In genomic region chr12:132487311-132487741, GRCh38 we compare ENCODE assay signal across 12 cellular contexts. TPM values are rescaled to one million over a fixed set of nuclear protein-coding genes. Genes with fewer than 3 reads are reported as not detected.
DNase-seq lines count a peak whose midpoint lies in the region; ATAC-seq and TF ChIP-seq lines count a peak whose summit lies in the region.
"Had no signal": no experiment of that assay in that cellular context is flagged by ENCODE, and none has a peak within 500 bp of the region (broad histone marks: within the 10 kb centered on the region; RNA-seq: fewer than 3 reads in every experiment).

No MANE protein-coding gene starts in this region.

- POLR2A ChIA-PET in activated CD4-positive, alpha-beta T cell treated with anti-CD3 and anti-CD28 coated beads, Interleukin-2, amount 10 ng/mL, durations not matched to agents 7 days and 5 days (lab: Charles Lee): no interaction called here

- H3K27ac Mint-ChIP-seq in activated CD4-positive, alpha-beta T cell treated with anti-CD3 and anti-CD28 coated beads, Interleukin-2, amount 10 ng/mL, durations not matched to agents 7 days and 5 days: peak overlapping the region; percentile 98
- peak overlapping the region; percentile 78 for H3K27ac Mint-ChIP-seq in activated T-helper 17 cell treated with anti-CD3 and anti-CD28 coated beads, Interleukin-2, amount 50 U/mL, for 72 hours
- no peak overlapping the region for H3K27ac Mint-ChIP-seq in nephron

- peaks cover 43% of the 10 kb centered on the region for H3K4me1 Mint-ChIP-seq in activated CD4-positive, alpha-beta T cell treated with anti-CD3 and anti-CD28 coated beads, Interleukin-2, amount 10 ng/mL, durations not matched to agents 7 days and 5 days
- peaks cover 4% of the 10 kb centered on the region for H3K4me1 Mint-ChIP-seq in activated T-helper 17 cell treated with anti-CD3 and anti-CD28 coated beads, Interleukin-2, amount 50 U/mL, for 72 hours
- H3K4me1 Mint-ChIP-seq in nephron: peaks cover 12% of the 10 kb centered on the region

- H3K27me3 Mint-ChIP-seq in activated CD4-positive, alpha-beta T cell treated with anti-CD3 and anti-CD28 coated beads, Interleukin-2, amount 10 ng/mL, durations not matched to agents 7 days and 5 days: peaks cover 2% of the 10 kb centered on the region
- H3K27me3 Mint-ChIP-seq in activated T-helper 17 cell treated with anti-CD3 and anti-CD28 coated beads, Interleukin-2, amount 50 U/mL, for 72 hours: no peaks in the 10 kb centered on the region
- peaks cover 25% of the 10 kb centered on the region for H3K27me3 Mint-ChIP-seq in nephron (ENCODE audit: low read depth)

- TF ChIP-seq CTCF in nephron (IDR thresholded peaks at IDR 0.05; ENCODE audit: unreplicated experiment in 3 of 3): no peak

- CTCF ChIA-PET in activated CD4-positive, alpha-beta T cell treated with anti-CD3 and anti-CD28 coated beads, Interleukin-2, amount 10 ng/mL, durations not matched to agents 7 days and 5 days (lab: Charles Lee): interaction anchor here (3.6 kb wide), 1 partner anchor 10 kb away, joined by 13 read pairs; no protein-coding TSS in a partner anchor

- H3K36me3 Mint-ChIP-seq in activated CD4-positive, alpha-beta T cell treated with anti-CD3 and anti-CD28 coated beads, Interleukin-2, amount 10 ng/mL, durations not matched to agents 7 days and 5 days (ENCODE audit: low read depth): peaks cover 10% of the 10 kb centered on the region
- H3K36me3 Mint-ChIP-seq in activated T-helper 17 cell treated with anti-CD3 and anti-CD28 coated beads, Interleukin-2, amount 50 U/mL, for 72 hours (ENCODE audit: low read depth): peaks cover 5% of the 10 kb centered on the region
- H3K36me3 Mint-ChIP-seq in nephron (ENCODE audit: low read depth): no peaks in the 10 kb centered on the region

- no peaks in the 10 kb centered on the region for H3K9me3 Mint-ChIP-seq in activated CD4-positive, alpha-beta T cell treated with anti-CD3 and anti-CD28 coated beads, Interleukin-2, amount 10 ng/mL, durations not matched to agents 7 days and 5 days
- H3K9me3 Mint-ChIP-seq in activated T-helper 17 cell treated with anti-CD3 and anti-CD28 coated beads, Interleukin-2, amount 50 U/mL, for 72 hours: no peaks in the 10 kb centered on the region
- H3K9me3 Mint-ChIP-seq in nephron: no peaks in the 10 kb centered on the region

- H3K4me3 Mint-ChIP-seq in activated CD4-positive, alpha-beta T cell treated with anti-CD3 and anti-CD28 coated beads, Interleukin-2, amount 10 ng/mL, durations not matched to agents 7 days and 5 days: peak overlapping the region; percentile 86
- peak overlapping the region; percentile 83 for H3K4me3 Mint-ChIP-seq in activated T-helper 17 cell treated with anti-CD3 and anti-CD28 coated beads, Interleukin-2, amount 50 U/mL, for 72 hours
- H3K4me3 Mint-ChIP-seq in nephron: peak overlapping the region; percentile 74 to 87 (median 76)

- no peak for DNase-seq in activated CD4-positive, alpha-beta T cell treated with anti-CD3 and anti-CD28 coated beads, Interleukin-2, amount 10 ng/mL, durations not matched to agents 7 days and 5 days
- no peak for DNase-seq in activated CD4-positive, alpha-beta T cell treated with anti-CD3 and anti-CD28 coated beads for 48 hours
- DNase-seq in DMS153 (lab: John Stamatoyannopoulos, UW) (peak; percentile 71), DMS79 treated with DMSO at 0.1 percent for 48 hours (lab: John Stamatoyannopoulos, UW) (no peak)
- no peak for DNase-seq in NK-92 treated with Interleukin-12 subunit alpha and Interleukin-12 subunit beta, amount 100 ng/mL, for 24 hours (lab: John Stamatoyannopoulos, UW)
- DNase-seq in activated effector memory CD4-positive, alpha-beta T cell treated with anti-CD3 and anti-CD28 coated beads, Interleukin-2, amount 50 U/mL, for 16 hours: no peak
- DNase-seq: activated CD4-positive, alpha-beta T cell treated with anti-CD3 and anti-CD28 coated beads for 1 hour; gastrocnemius medialis; NCI-H2081; transverse colon had no signal

- no peak for ATAC-seq in activated T-helper 17 cell treated with anti-CD3 and anti-CD28 coated beads, Interleukin-2, amount 50 U/mL, for 72 hours (replicated peaks)
- ATAC-seq: gastrocnemius medialis had no signal

RNA-seq across cellular contexts. Expression of gene FBRSL1, which starts 2.6 kb away (rescaled TPM):
- 10 to 100 TPM; 49.8 to 51.1 TPM for total RNA-seq in activated CD4-positive, alpha-beta T cell treated with anti-CD3 and anti-CD28 coated beads, Interleukin-2, amount 10 ng/mL, durations not matched to agents 7 days and 5 days
- 10 to 100 TPM; 34.7 to 38.7 TPM for total RNA-seq in activated T-helper 17 cell treated with anti-CD3 and anti-CD28 coated beads, Interleukin-2, amount 50 U/mL, for 72 hours

Comparison
In these comparisons a context has a peak if more than half of its experiments do, and no peak if none do; other contexts are left out.
1. H3K27ac Mint-ChIP-seq: peak in activated CD4-positive, alpha-beta T cell treated with anti-CD3 and anti-CD28 coated beads, Interleukin-2, amount 10 ng/mL, durations not matched to agents 7 days and 5 days (single experiment) and activated T-helper 17 cell treated with anti-CD3 and anti-CD28 coated beads, Interleukin-2, amount 50 U/mL, for 72 hours (single experiment); none in nephron (0 of 3).
2. Peak in every context shown above with its lines, with median percentiles within 50 percentile points of each other: H3K4me3 Mint-ChIP-seq.